ENCODE assay signal across 8 cellular contexts in the genomic region with DNA sequence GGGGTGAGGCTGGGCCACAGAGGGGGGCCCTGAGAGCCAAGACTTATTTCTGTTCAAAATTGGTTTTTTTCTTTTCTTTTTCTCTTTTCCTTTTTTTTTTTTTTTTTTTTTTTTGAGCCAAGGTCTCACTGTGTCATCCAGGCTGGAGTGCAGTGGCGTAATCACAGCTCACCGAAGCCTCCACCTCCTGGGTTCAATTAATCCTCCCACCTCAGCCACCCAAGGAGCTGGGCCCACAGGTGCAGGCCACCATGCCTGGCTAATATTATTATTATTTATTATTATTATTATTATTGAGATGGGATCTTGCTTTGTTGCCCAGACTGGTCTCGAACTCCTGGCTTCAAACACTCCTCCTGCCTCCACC. TPM values are rescaled to one million over a fixed set of nuclear protein-coding genes. Genes with fewer than 3 reads are reported as not detected.
"Had no signal": no experiment of that assay in that cellular context is flagged by ENCODE, and none has a peak within 500 bp of the region (broad histone marks: within the 10 kb centered on the region; RNA-seq: fewer than 3 reads in every experiment).

No MANE protein-coding gene starts in this region.

- H3K4me3 ChIP-seq: GM23338 had no signal

- H3K36me3 Mint-ChIP-seq: IgD-negative memory B cell had no signal

- FAIRE-seq: H1, H54, HTR-8/SVneo had no signal

- ATAC-seq: GM23338 had no signal

- H3K27ac Mint-ChIP-seq: GM23338, H9 had no signal

- H3K4me3 Mint-ChIP-seq: GM23338, H9, IgD-negative memory B cell had no signal

- H3K9me3 Mint-ChIP-seq: GM23338, H9 had no signal

- DNase-seq: H9, HCEC 1CT, KBM-7 had no signal

RNA-seq across cellular contexts. Expression of gene CACNA1H, which starts 17.5 kb away (rescaled TPM):
- polyA plus RNA-seq: IgD-negative memory B cell had no signal

RNA-seq across cellular contexts. Expression of gene C1QTNF8, which starts 39.4 kb away (rescaled TPM):
- total RNA-seq: GM23338, H1, H9 had no signal
- polyA plus RNA-seq: GM23338, H1, IgD-negative memory B cell had no signal
